In the genomic region with DNA sequence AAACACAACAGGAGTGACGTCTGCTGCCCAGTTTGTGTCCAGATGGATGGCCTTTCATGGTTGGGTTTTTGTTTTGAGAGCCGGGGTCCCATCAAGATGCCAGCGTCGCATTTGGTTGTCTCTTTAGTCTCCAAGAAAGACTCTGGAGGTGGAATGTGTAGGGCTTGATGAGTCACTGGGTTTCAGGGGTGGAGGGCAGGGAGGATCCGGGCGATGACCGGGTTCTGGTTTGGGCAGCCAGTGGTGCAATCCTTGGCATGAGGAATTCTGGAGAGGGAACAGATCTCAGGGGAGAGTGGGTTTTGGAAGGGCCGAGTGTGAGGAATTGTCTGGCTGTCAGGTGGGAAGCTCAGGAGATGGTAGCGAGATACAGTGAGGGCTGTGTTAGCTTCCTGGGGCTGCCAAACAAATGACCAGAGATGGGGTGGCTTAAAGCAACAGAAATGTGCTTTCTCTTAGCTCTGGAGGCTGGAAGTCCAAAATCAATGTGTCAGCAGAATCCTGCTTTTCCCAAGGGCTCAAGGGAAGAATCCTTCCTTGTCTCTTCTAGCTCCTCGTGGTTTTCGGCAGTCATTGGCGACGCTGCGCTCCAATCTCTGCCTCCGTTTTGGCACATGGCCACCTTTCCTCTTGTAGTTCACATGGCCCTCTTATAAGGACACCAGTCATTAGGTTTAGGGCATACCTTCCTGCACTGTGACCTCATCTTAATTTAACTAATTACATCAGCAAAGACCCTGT, we compare ENCODE assay signal across 1 cellular context.
TF ChIP-seq lines count a peak whose summit lies in the region.

No MANE protein-coding gene starts in this region.

TF ChIP-seq in HEK293, 187 proteins besides CTCF, POLR2A, EP300 and RAD21 (continued from another document):
- TF ChIP-seq REST (tag by site-specific recombination; IDR thresholded peaks at IDR 0.05), result no peak
- TF ChIP-seq EGR2 (tag by site-specific recombination; IDR thresholded peaks at IDR 0.05; ENCODE audit: low read depth), result peak; percentile 13; the same call in 1 of the 2 replicates
TF ChIP-seq in HEK293: peak in this region for 1.
